ENCODE assay signal across 26 cellular contexts in the genomic region with DNA sequence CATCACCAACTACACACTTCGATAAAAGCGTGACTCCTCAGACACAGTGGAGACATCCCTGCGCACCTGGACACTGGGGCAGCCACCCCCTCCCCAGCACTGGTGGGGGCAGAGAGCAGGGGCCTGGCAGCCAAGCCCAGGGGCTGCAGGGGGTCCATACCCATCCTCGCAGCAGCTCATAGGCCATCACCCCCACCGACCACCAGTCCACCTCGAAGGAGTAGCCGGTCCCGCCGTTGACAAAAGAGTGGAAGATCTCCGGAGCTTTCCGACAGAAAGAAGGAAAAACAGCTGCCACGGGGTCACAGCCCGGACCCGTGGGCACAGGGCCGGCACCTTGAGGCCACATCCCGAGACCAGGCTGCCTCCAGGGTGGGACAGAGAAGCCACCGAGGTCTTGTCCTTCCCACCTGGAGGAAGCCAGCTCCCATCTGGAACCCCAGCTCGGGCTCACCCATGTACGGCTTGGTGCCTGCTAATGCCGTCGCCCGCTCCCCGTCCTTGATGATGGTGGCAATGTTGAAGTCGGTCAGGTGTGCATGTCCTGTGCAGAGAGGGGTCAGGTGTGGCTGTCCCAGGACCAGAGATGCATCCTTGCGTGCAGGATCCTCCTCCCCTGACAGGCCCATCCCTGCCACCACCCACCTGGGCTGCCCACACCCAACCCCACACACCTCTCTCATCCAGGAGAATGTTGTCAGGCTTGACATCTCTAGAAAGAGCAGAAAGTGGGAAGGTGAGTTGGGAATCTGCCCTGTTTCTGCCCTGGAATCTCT. TPM values are rescaled to one million over a fixed set of nuclear protein-coding genes. Genes with fewer than 3 reads are reported as not detected.
A peak's percentile ranks its signal among the peaks of the same experiment; 100 is the strongest.
DNase-seq lines count a peak whose midpoint lies in the region; ATAC-seq, FAIRE-seq and TF ChIP-seq lines count a peak whose summit lies in the region.
"Had no signal": no experiment of that assay in that cellular context is flagged by ENCODE, and none has a peak within 500 bp of the region (broad histone marks: within the 10 kb centered on the region; RNA-seq: fewer than 3 reads in every experiment).

No MANE protein-coding gene starts in this region.

- H3K4me1 ChIP-seq in HEK293 (ENCODE audit: control insufficient read depth, insufficient read depth, low read length) = no peaks in the 10 kb centered on the region
- H3K4me1 ChIP-seq in kidney (ENCODE audit: control insufficient read depth in 1 of 2, insufficient read depth in 1 of 2, low read depth in 1 of 2, low read length in 2 of 2) = peaks cover 0 to 5% of the 10 kb centered on the region in 2 donors
- H3K4me1 ChIP-seq: Caco-2 had no signal

- ATAC-seq in Right ventricle myocardium inferior (no peak), left ventricle myocardium superior (no peak), HG03520 (IDR thresholded peaks at IDR 0.05; ENCODE audit: unreplicated experiment) (no peak)
- ATAC-seq: A549; CD8-positive, alpha-beta T cell; GM12878 had no signal

- no peaks in the 10 kb centered on the region for H3K36me3 ChIP-seq in HEK293 (ENCODE audit: control insufficient read depth in 2 of 2, insufficient read depth in 1 of 2, low read length in 2 of 2)
- H3K36me3 ChIP-seq in kidney (ENCODE audit: control insufficient read depth in 1 of 2, insufficient read depth in 2 of 2, low read length in 2 of 2) = no peaks in the 10 kb centered on the region
- H3K36me3 ChIP-seq: BLaER1 treated with 17β-estradiol and CSF1 and Interleukin-3, amounts not matched to agents 10 nM and 100 nM had no signal

- intact Hi-C loops in Right ventricle myocardium inferior (cut with DNase I) (no loop called here), left ventricle myocardium superior (cut with micrococcal nuclease) (loop anchor here (5.0 to 10.0 kb wide), 2 partner anchors 127 to 230 kb away; no protein-coding TSS in a partner anchor), kidney (cut with DNase I) (loop anchor here (10.0 kb wide), 1 partner anchor 130 kb away; no protein-coding TSS in a partner anchor), dorsolateral prefrontal cortex (cut with DNase I) (no loop called here)

- no peak for FAIRE-seq in kidney (lab: Jason Lieb, UNC)
- FAIRE-seq: A549, D721Med, GM12878, GM12892, GM18507 had no signal

- no peaks in the 10 kb centered on the region for H3K9me3 ChIP-seq in HEK293 (ENCODE audit: control insufficient read depth, insufficient read depth, low read depth, low read length)
- no peaks in the 10 kb centered on the region for H3K9me3 ChIP-seq in kidney (ENCODE audit: control insufficient read depth in 1 of 2, low read length in 2 of 2)
- H3K9me3 ChIP-seq: A549, Caco-2 had no signal

- POLR2A ChIA-PET in HEK293 (lab: Yijun Ruan, JAX) = no interaction called here

- H3K9ac ChIP-seq in kidney (ENCODE audit: low read length in 2 of 2) = no peak overlapping the region
- H3K9ac ChIP-seq: BLaER1 treated with 17β-estradiol and CSF1 and Interleukin-3, amounts not matched to agents 10 nM and 100 nM had no signal

- H3K4me3 ChIP-seq in HEK293 (ENCODE audit: low read depth, low read length) = no peak overlapping the region
- H3K4me3 ChIP-seq in kidney (ENCODE audit: low read length in 2 of 2) = no peak overlapping the region
- no peak overlapping the region for H3K4me3 ChIP-seq in dorsolateral prefrontal cortex
- H3K4me3 ChIP-seq: A549; BLaER1 treated with 17β-estradiol and CSF1 and Interleukin-3, amounts not matched to agents 10 nM and 100 nM; GM12878 had no signal

- H3K27ac ChIP-seq in HEK293 (ENCODE audit: extremely low read depth, low read depth, low read length) = no peak overlapping the region
- no peak overlapping the region for H3K27ac ChIP-seq in kidney (ENCODE audit: low read depth in 2 of 2, low read length in 2 of 2)
- H3K27ac ChIP-seq in dorsolateral prefrontal cortex = no peak overlapping the region
- H3K27ac ChIP-seq: 22Rv1; A549; BLaER1 treated with 17β-estradiol and CSF1 and Interleukin-3, amounts not matched to agents 10 nM and 100 nM; C4-2B had no signal

- no peaks in the 10 kb centered on the region for H3K27me3 ChIP-seq in dorsolateral prefrontal cortex

- DNase-seq in Right ventricle myocardium inferior (ENCODE audit: missing footprints) = peak; percentile 47
- DNase-seq in left ventricle myocardium superior = no peak
- peak; percentile 66 for DNase-seq in kidney
- no peak for DNase-seq in dorsolateral prefrontal cortex
- DNase-seq: AML-193; Caco-2; Calu3; CD4-positive, alpha-beta T cell; CD8-positive, alpha-beta T cell; DMS 273 treated with DMSO at 0.1 percent for 48 hours; DMS153; DMS53; DMS79; DND-41; EL; GDM1 had no signal

- TF ChIP-seq CTCF in HEK293 (tag by site-specific recombination; IDR thresholded peaks at IDR 0.05) (no peak), kidney (IDR thresholded peaks at IDR 0.05; ENCODE audit: borderline replicate concordance, extremely low read depth, insufficient read depth) (no peak), dorsolateral prefrontal cortex (IDR thresholded peaks at IDR 0.05 in 54 of 56, conservative IDR thresholded peaks at IDR 0.05 in 2 of 56; ENCODE audit: low read depth in 1 of 56, partially characterized antibody in 56 of 56) (no peak)

- CTCF ChIA-PET in HEK293 (lab: Yijun Ruan, JAX) = interaction anchor here (0.6 to 0.7 kb wide), 3 partner anchors 9 to 469 kb away, joined by 3 to 4 read pairs (median 4); no protein-coding TSS in a partner anchor

TF ChIP-seq in HEK293, 187 proteins besides CTCF, POLR2A, EP300 and RAD21:
- no peak for TF ChIP-seq ZNF549 (tag by site-specific recombination; IDR thresholded peaks at IDR 0.05)
- TF ChIP-seq YY1 (tag by site-specific recombination; IDR thresholded peaks at IDR 0.05) = no peak
- TF ChIP-seq ZNF621 (tag by site-specific recombination; IDR thresholded peaks at IDR 0.05) = no peak
- TF ChIP-seq SP7 (tag by site-specific recombination; IDR thresholded peaks at IDR 0.05) = no peak
- TF ChIP-seq GLIS1 (tag by site-specific recombination; IDR thresholded peaks at IDR 0.05) = no peak
- TF ChIP-seq ZBTB49 (tag by site-specific recombination; IDR thresholded peaks at IDR 0.05; ENCODE audit: low read depth) = no peak
- no peak for TF ChIP-seq ZNF266 (tag by site-specific recombination; IDR thresholded peaks at IDR 0.05; ENCODE audit: low read depth)
- no peak for TF ChIP-seq ZNF223 (tag by site-specific recombination; IDR thresholded peaks at IDR 0.05)
- TF ChIP-seq ZNF830 (tag by site-specific recombination; IDR thresholded peaks at IDR 0.05; ENCODE audit: low read depth) = no peak
- TF ChIP-seq GLI4 (tag by site-specific recombination; IDR thresholded peaks at IDR 0.05) = no peak
- peak; percentile 37; the same call in 1 of the 2 replicates for TF ChIP-seq KLF1 (tag by site-specific recombination; IDR thresholded peaks at IDR 0.05)
- TF ChIP-seq EGR2 (tag by site-specific recombination; IDR thresholded peaks at IDR 0.05; ENCODE audit: low read depth) = 0 out of 2 replicates have a peak, but pooled peaks have one; percentile 10

RNA-seq across cellular contexts. Expression of gene DPYSL4, which starts 38.5 kb away (rescaled TPM):
- 24.9 TPM for total RNA-seq in Right ventricle myocardium inferior
- 45.2 TPM for total RNA-seq in left ventricle myocardium superior
- 0.60 TPM for total RNA-seq in kidney
- polyA plus RNA-seq in kidney (ENCODE audit: insufficient read depth, low read depth, low replicate concordance) = not detected
- 10 to 100 TPM; 39.1 to 85.2 (median 53.3) TPM for total RNA-seq in dorsolateral prefrontal cortex
- total RNA-seq: Caco-2, Calu3 had no signal

Comparison
In these comparisons a context has a peak if more than half of its experiments do, and no peak if none do; other contexts are left out.
1. DNase-seq: peak in Right ventricle myocardium inferior (single experiment) and kidney (single experiment); none in left ventricle myocardium superior (single experiment) and dorsolateral prefrontal cortex (0 of 10).
2. intact Hi-C loops: an anchor here in left ventricle myocardium superior (5.0 to 10.0 kb wide) and kidney (10.0 kb wide); none called in Right ventricle myocardium inferior and dorsolateral prefrontal cortex.
3. RNA of gene DPYSL4, which starts 38.5 kb away (total RNA-seq): 39.1 to 85.2 TPM in dorsolateral prefrontal cortex, 45.2 TPM in left ventricle myocardium superior (single experiment) and 24.9 TPM in Right ventricle myocardium inferior (single experiment); 0.60 TPM in kidney (single experiment); every median in the first group is over 10 times any median in the second.